In the genomic region with DNA sequence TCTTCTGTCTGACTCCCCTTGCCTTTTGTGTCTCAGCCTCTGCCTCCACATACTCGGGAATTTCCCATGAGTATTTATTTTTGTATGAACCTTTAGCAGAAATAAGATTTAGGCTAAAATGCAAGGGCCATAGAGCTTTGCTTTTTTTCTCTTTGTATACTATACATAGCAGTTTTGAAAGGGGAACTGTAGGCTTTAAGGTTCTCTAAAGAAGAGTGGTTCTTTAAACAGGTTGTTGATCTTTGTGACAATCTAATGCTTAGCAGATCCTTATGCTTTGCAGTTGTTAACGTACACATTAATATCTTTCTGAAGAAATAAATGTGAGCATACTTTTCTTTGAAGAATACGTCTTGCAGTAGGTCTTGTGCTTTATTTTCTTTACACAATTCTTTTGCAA, we compare ENCODE assay signal across 27 cellular contexts.
"Had no signal": no experiment of that assay in that cellular context is flagged by ENCODE, and none has a peak within 500 bp of the region (broad histone marks: within the 10 kb centered on the region; RNA-seq: fewer than 3 reads in every experiment).

No MANE protein-coding gene starts in this region.

- FAIRE-seq: astrocyte had no signal

- DNase-seq: activated CD4-positive, alpha-beta T cell treated with anti-CD3 and anti-CD28 coated beads, Interleukin-2, amount 10 ng/mL, durations not matched to agents 24 days and 14 days; activated CD4-positive, alpha-beta T cell treated with anti-CD3 and anti-CD28 coated beads, Interleukin-2, amount 50 U/mL, for 4 hours; activated CD8-positive, alpha-beta T cell treated with anti-CD3 and anti-CD28 coated beads for 36 hours; activated gamma-delta T cell treated with Interleukin-2 at 50 U/mL for 16 hours; activated naive CD4-positive, alpha-beta T cell treated with anti-CD3 and anti-CD28 coated beads for 36 hours; activated T-cell treated with anti-CD3 and anti-CD28 coated beads for 4 hours; activated T-cell treated with anti-CD3 and anti-CD28 coated beads, Interleukin-2, amount 50 U/mL, for 4 hours; adrenal gland; body of pancreas; NCI-H1092 treated with DMSO at 0.1 percent for 48 hours; NCI-H1417; NCI-H146; NCI-H187; NCI-H2029 treated with DMSO at 0.1 percent for 48 hours; NCI-H2107; NCI-H2171; NCI-H510A; NCI-H526; NCI-H748 treated with DMSO at 0.1 percent for 48 hours; PC-3; Peyer's patch; SHP77 treated with DMSO at 0.1 percent for 48 hours; SK-N-SH had no signal

- H3K9me3 ChIP-seq: adrenal gland, body of pancreas, breast epithelium, Peyer's patch, SJSA1, SK-N-SH had no signal

- ATAC-seq: activated naive CD4-positive, alpha-beta T cell treated with anti-CD3 and anti-CD28 coated beads, Interleukin-2, amount 50 U/mL, for 72 hours; activated T-cell treated with anti-CD3 and anti-CD28 coated beads, Interleukin-2, amount 50 U/mL, for 4 hours; body of pancreas; PC-3 had no signal

- H3K4me3 ChIP-seq: adrenal gland, body of pancreas, breast epithelium, Peyer's patch, SJSA1 had no signal

- H3K4me2 ChIP-seq: SK-N-SH had no signal

- H3K9ac ChIP-seq: SK-N-SH had no signal

- H3K4me1 ChIP-seq: adrenal gland, body of pancreas, breast epithelium, Peyer's patch, SJSA1 had no signal

- H3K27ac ChIP-seq: adrenal gland, body of pancreas, breast epithelium, Peyer's patch, SJSA1 had no signal

- H3K27me3 ChIP-seq: adrenal gland, body of pancreas, breast epithelium, Peyer's patch, SJSA1 had no signal

- H3K36me3 ChIP-seq: SJSA1 had no signal
